ENCODE assay signal across 8 cellular contexts in the genomic region with DNA sequence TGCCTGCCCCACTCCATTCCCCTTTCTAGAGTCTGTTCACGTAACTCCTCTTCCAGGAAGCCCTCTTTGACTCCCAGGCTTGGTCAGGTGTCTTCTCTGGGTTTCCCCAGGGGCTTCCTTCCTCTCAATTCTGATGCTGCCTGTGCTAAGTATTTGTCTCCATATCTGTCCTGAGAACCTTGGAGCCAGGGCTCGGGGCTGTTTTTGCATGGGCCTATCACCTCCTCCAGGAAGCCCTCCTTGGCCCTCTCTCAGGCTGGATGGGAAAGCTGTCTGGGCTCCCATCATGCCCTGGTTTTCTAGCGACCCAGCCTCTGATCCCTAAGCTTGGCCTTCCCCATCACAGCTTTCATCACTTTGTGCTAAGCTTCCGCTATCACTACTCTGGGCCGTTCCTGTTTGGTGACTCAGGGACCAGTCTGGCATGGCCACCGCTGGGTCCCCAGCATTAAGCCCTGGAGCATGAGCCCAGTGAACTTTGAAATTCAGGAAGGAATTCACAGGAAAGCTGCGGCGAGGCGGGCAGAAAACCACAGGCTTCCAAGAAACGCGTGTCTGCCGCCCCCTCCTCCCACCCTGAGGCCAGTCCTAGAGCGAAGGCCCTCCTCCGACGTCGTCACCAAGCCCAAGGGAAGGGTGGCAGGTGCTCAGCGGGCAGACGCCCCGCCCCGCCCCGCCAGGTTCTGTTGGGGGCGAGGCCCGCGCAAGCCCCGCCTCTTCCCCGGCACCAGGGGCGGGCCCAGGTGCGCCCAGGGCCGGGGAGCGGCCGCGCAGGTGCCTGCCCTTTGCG. TPM values are rescaled to one million over a fixed set of nuclear protein-coding genes. Genes with fewer than 3 reads are reported as not detected.
A peak's percentile ranks its signal among the peaks of the same experiment; 100 is the strongest.
DNase-seq lines count a peak whose midpoint lies in the region; TF ChIP-seq lines count a peak whose summit lies in the region.

No MANE protein-coding gene starts in this region.

- H3K36me3 Mint-ChIP-seq in neural crest cell (ENCODE audit: low read depth): no peaks in the 10 kb centered on the region

- POLR2A ChIA-PET in BJ (lab: Charles Lee): interaction anchor here (1.1 kb wide), 1 partner anchor 8 kb away, joined by 3 read pairs; no protein-coding TSS in a partner anchor

- TF ChIP-seq CTCF in BJ (IDR thresholded peaks at IDR 0.05; ENCODE audit: insufficient read depth, low read depth, low read length) (no peak), neural crest cell (conservative IDR thresholded peaks at IDR 0.05) (no peak)

- peaks cover 32% of the 10 kb centered on the region for H3K27me3 Mint-ChIP-seq in neural crest cell (ENCODE audit: low read depth)

- H3K27me3 ChIP-seq in BJ (ENCODE audit: control insufficient read depth, insufficient read depth, low read length) (no peaks in the 10 kb centered on the region), H7 (ENCODE audit: control insufficient read depth, insufficient read depth, low read length) (no peaks in the 10 kb centered on the region), subcutaneous abdominal adipose tissue (ENCODE audit: control insufficient read depth in 5 of 5, insufficient read depth in 4 of 5, low read length in 5 of 5) (peaks cover 0 to 3% (median 0%) of the 10 kb centered on the region in 5 donors)

- H3K4me1 Mint-ChIP-seq in neural crest cell: peaks cover 37% of the 10 kb centered on the region

- no peaks in the 10 kb centered on the region for H3K36me3 ChIP-seq in BJ (ENCODE audit: control insufficient read depth, insufficient read depth, low read length)
- no peaks in the 10 kb centered on the region; the same call in 1 of the 2 replicates for H3K36me3 ChIP-seq in H7 (replicated peaks; ENCODE audit: control insufficient read depth, insufficient read depth, low read length)
- no peaks in the 10 kb centered on the region for H3K36me3 ChIP-seq in subcutaneous abdominal adipose tissue (ENCODE audit: control insufficient read depth in 5 of 5, insufficient read depth in 5 of 5, low read length in 5 of 5)

- no peaks in the 10 kb centered on the region for H3K9me3 Mint-ChIP-seq in neural crest cell

- peak overlapping the region; percentile 69 for H3K4me3 Mint-ChIP-seq in neural crest cell

- H3K27ac ChIP-seq in subcutaneous abdominal adipose tissue (ENCODE audit: low read depth, low read length): no peak overlapping the region

- H3K9me3 ChIP-seq in subcutaneous abdominal adipose tissue (ENCODE audit: control insufficient read depth in 5 of 5, low read length in 5 of 5): no peaks in the 10 kb centered on the region

- H3K9ac ChIP-seq in subcutaneous abdominal adipose tissue (ENCODE audit: low read length in 5 of 5): peak overlapping the region in 2 of 5 donors; percentile 20 to 69

- H3K4me3 ChIP-seq in BJ (ENCODE audit: low read depth, low read length): peak overlapping the region; percentile 43
- H3K4me3 ChIP-seq in H7 (ENCODE audit: insufficient read depth, low read depth, low read length): peak overlapping the region; percentile 86
- H3K4me3 ChIP-seq in subcutaneous abdominal adipose tissue (ENCODE audit: low read depth in 1 of 5, low read length in 5 of 5): peak overlapping the region; percentile 45 to 73 (median 62)

- no peak overlapping the region for H3K27ac Mint-ChIP-seq in neural crest cell (ENCODE audit: unreplicated experiment)

- peaks cover 0 to 24% (median 12%) of the 10 kb centered on the region in 5 donors for H3K4me1 ChIP-seq in subcutaneous abdominal adipose tissue (ENCODE audit: control insufficient read depth in 5 of 5, insufficient read depth in 5 of 5, low read length in 5 of 5)

- no peak for DNase-seq in BJ (ENCODE audit: low read depth)
- peak; percentile 100 for DNase-seq in H7
- peak; percentile 99 for DNase-seq in NCI-H510A treated with DMSO at 0.1 percent for 48 hours (lab: John Stamatoyannopoulos, UW)
- DNase-seq in activated T-cell treated with anti-CD3 and anti-CD28 coated beads for 24 hours (ENCODE audit: low read depth): peak; percentile 56
- DNase-seq in fibroblast of gingiva (ENCODE audit: low read depth): peak; percentile 20
- no peak for DNase-seq in neural crest cell (ENCODE audit: low read depth, low spot score)
- DNase-seq in Ammon's horn (ENCODE audit: low spot score): no peak

- CTCF ChIA-PET in BJ (lab: Yijun Ruan, JAX): interaction anchor here (1.1 kb wide), 1 partner anchor 72 kb away, joined by 4 read pairs; a partner anchor contains a TSS

RNA-seq across cellular contexts. Expression of a gene that starts 0.5 kb away (rescaled TPM):
- 33.2 and 45.5 TPM in 2 replicates for polyA plus RNA-seq in BJ (2011; rRNA removed)
- 5.2 and 13.1 TPM in 2 replicates for polyA minus RNA-seq in BJ (2011; rRNA and poly(A)+ RNA removed)
- total RNA-seq in H7 (2014; rRNA removed; shearing (Covaris generic)): 143 and 153 TPM in 2 replicates
- 9.2 and 9.6 TPM in 2 replicates for total RNA-seq in neural crest cell

RNA-seq across cellular contexts. Expression of a gene that starts 7.7 kb away (rescaled TPM):
- polyA plus RNA-seq in BJ (2011; rRNA removed): 15.6 and 18.3 TPM in 2 replicates
- 1.9 and 3.0 TPM in 2 replicates for polyA minus RNA-seq in BJ (2011; rRNA and poly(A)+ RNA removed)
- total RNA-seq in H7 (2014; rRNA removed; shearing (Covaris generic)): 3.5 and 3.7 TPM in 2 replicates
- 1.2 and 1.7 TPM in 2 replicates for total RNA-seq in neural crest cell

RNA-seq across cellular contexts. Expression of a gene that starts 39.9 kb away (rescaled TPM):
- 1.3 and 2.2 TPM in 2 replicates for polyA plus RNA-seq in BJ (2011; rRNA removed)
- 2.5 and 2.7 TPM in 2 replicates for polyA minus RNA-seq in BJ (2011; rRNA and poly(A)+ RNA removed)
- total RNA-seq in H7 (2014; rRNA removed; shearing (Covaris generic)): 3.0 and 5.5 TPM in 2 replicates
- total RNA-seq in neural crest cell: 31.7 and 35.5 TPM in 2 replicates

RNA-seq across cellular contexts. Expression of a gene that starts 40.2 kb away (rescaled TPM):
- 0.28 and 0.88 TPM in 2 replicates for polyA plus RNA-seq in BJ (2011; rRNA removed)
- polyA minus RNA-seq in BJ (2011; rRNA and poly(A)+ RNA removed): not detected in 2 replicates
- 5.1 and 11.1 TPM in 2 replicates for total RNA-seq in H7 (2014; rRNA removed; shearing (Covaris generic))
- total RNA-seq in neural crest cell: not detected in 2 replicates

RNA-seq across cellular contexts. Expression of a gene that starts 51.9 kb away (rescaled TPM):
- 126 and 211 TPM in 2 replicates for polyA plus RNA-seq in BJ (2011; rRNA removed)
- 64.5 and 115 TPM in 2 replicates for polyA minus RNA-seq in BJ (2011; rRNA and poly(A)+ RNA removed)
- total RNA-seq in H7 (2014; rRNA removed; shearing (Covaris generic)): 114 and 147 TPM in 2 replicates
- 43.7 and 45.7 TPM in 2 replicates for total RNA-seq in neural crest cell

Comparison
In these comparisons a context has a peak if more than half of its experiments do, and no peak if none do; other contexts are left out.
1. DNase-seq: peak in H7 (single experiment), NCI-H510A treated with DMSO at 0.1 percent for 48 hours (single experiment), activated T-cell treated with anti-CD3 and anti-CD28 coated beads for 24 hours (single experiment) and fibroblast of gingiva (single experiment); none in BJ (single experiment), neural crest cell (single experiment) and Ammon's horn (single experiment).
2. RNA of a gene that starts 0.5 kb away (total RNA-seq): 143 to 153 TPM in H7; 9.2 to 9.6 TPM in neural crest cell; every median in the first group is over 10 times any median in the second.
3. Peak in every context shown above with its lines, with median percentiles within 50 percentile points of each other: H3K4me3 ChIP-seq.